In the genomic region with DNA sequence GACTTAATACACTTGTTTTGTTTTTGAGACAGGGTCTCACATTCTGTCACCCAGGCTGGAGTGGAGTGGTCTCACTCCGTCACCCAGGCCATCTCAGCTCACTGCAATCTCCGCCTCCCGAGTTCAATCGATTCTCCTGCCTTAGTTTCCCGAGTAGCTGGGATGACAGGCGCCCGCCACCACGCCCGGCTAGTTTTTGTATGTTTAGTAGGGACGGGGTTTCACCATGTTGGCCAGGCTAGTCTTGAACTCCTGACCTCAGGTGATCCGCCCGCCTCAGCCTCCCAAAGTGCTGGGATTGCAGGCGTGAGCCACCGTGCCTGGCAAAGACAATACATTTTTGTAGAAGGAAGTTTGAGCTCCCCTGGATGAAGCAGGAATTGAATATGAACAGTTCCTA, we compare ENCODE assay signal across 7 cellular contexts. TPM values are rescaled to one million over a fixed set of nuclear protein-coding genes. Genes with fewer than 3 reads are reported as not detected.
DNase-seq lines count a peak whose midpoint lies in the region; ATAC-seq and TF ChIP-seq lines count a peak whose summit lies in the region.
"Not testable (repeated sequence)": the region's sequence is repeated elsewhere in the genome, so short reads cannot be mapped to it uniquely, and the experiment has no call there.

No MANE protein-coding gene starts in this region.

- not testable (repeated sequence) for H3K4me3 ChIP-seq in HL-60 (replicated peaks; ENCODE audit: insufficient read depth, low read length)
- peak overlapping the region; percentile 91 to 92 for H3K4me3 ChIP-seq in duodenal mucosa (ENCODE audit: low read depth in 1 of 2, low read length in 2 of 2)

- H3K4me3 Mint-ChIP-seq in T-helper 1 cell treated with Interleukin-12 subunit alpha and Interleukin-12 subunit beta and Interleukin-4 antibody, amounts not matched to agents 30 μg/mL and 1 μg/mL, for 36 hours = peak overlapping the region; percentile 87
- peak overlapping the region; percentile 94 for H3K4me3 Mint-ChIP-seq in activated naive CD4-positive, alpha-beta T cell treated with anti-CD3 and anti-CD28 coated beads, Interleukin-2, amount 50 U/mL, for 24 hours
- peak overlapping the region; percentile 93 to 96 (median 95) for H3K4me3 Mint-ChIP-seq in immature natural killer cell
- peak overlapping the region; percentile 91 for H3K4me3 Mint-ChIP-seq in natural killer cell treated with Interleukin-12 subunit alpha and Interleukin-12 subunit beta and Interleukin-15 and Interleukin-18, amount 100 ng/mL, for 72 hours

- H3K27me3 Mint-ChIP-seq in T-helper 1 cell treated with Interleukin-12 subunit alpha and Interleukin-12 subunit beta and Interleukin-4 antibody, amounts not matched to agents 30 μg/mL and 1 μg/mL, for 36 hours (ENCODE audit: low read depth); activated naive CD4-positive, alpha-beta T cell treated with anti-CD3 and anti-CD28 coated beads, Interleukin-2, amount 50 U/mL, for 24 hours; natural killer cell treated with Interleukin-12 subunit alpha and Interleukin-12 subunit beta and Interleukin-15 and Interleukin-18, amount 100 ng/mL, for 72 hours: not testable (repeated sequence)
- H3K27me3 Mint-ChIP-seq in immature natural killer cell (ENCODE audit: low read depth in 3 of 3) = peaks cover 11 to 19% (median 16%) of the 10 kb centered on the region in 3 donors

- H3K27ac ChIP-seq in HL-60 (replicated peaks) (peak overlapping the region; percentile 71), duodenal mucosa (ENCODE audit: low read depth, low read length) (peak overlapping the region; percentile 51)

- not testable (repeated sequence) for H3K9me3 Mint-ChIP-seq in T-helper 1 cell treated with Interleukin-12 subunit alpha and Interleukin-12 subunit beta and Interleukin-4 antibody, amounts not matched to agents 30 μg/mL and 1 μg/mL, for 36 hours; activated naive CD4-positive, alpha-beta T cell treated with anti-CD3 and anti-CD28 coated beads, Interleukin-2, amount 50 U/mL, for 24 hours; immature natural killer cell; natural killer cell treated with Interleukin-12 subunit alpha and Interleukin-12 subunit beta and Interleukin-15 and Interleukin-18, amount 100 ng/mL, for 72 hours

- DNase-seq in HL-60 (ENCODE audit: low read depth in 1 of 2, low spot score in 1 of 2); immature natural killer cell; natural killer cell treated with Interleukin-12 subunit alpha and Interleukin-12 subunit beta and Interleukin-15 and Interleukin-18, amount 100 ng/mL, for 72 hours (ENCODE audit: low spot score): not testable (repeated sequence)
- peak; percentile 6 for DNase-seq in stimulated activated CD4-positive, alpha-beta T cell treated with anti-CD3 and anti-CD28 coated beads, Interleukin-4, amount 100 ng/mL, for 24 hours

- H3K36me3 Mint-ChIP-seq in T-helper 1 cell treated with Interleukin-12 subunit alpha and Interleukin-12 subunit beta and Interleukin-4 antibody, amounts not matched to agents 30 μg/mL and 1 μg/mL, for 36 hours (ENCODE audit: low read depth); activated naive CD4-positive, alpha-beta T cell treated with anti-CD3 and anti-CD28 coated beads, Interleukin-2, amount 50 U/mL, for 24 hours; immature natural killer cell; natural killer cell treated with Interleukin-12 subunit alpha and Interleukin-12 subunit beta and Interleukin-15 and Interleukin-18, amount 100 ng/mL, for 72 hours: not testable (repeated sequence)

- ATAC-seq in natural killer cell treated with Interleukin-12 subunit alpha and Interleukin-12 subunit beta and Interleukin-15 and Interleukin-18, amount 100 ng/mL, for 72 hours = not testable (repeated sequence)

- H3K9me3 ChIP-seq in duodenal mucosa (ENCODE audit: control insufficient read depth in 1 of 2, low read length in 2 of 2) = not testable (repeated sequence)

- not testable (repeated sequence) for TF ChIP-seq CTCF in HL-60 (IDR thresholded peaks at IDR 0.05; ENCODE audit: insufficient read depth, low read length)

- H3K4me1 Mint-ChIP-seq in T-helper 1 cell treated with Interleukin-12 subunit alpha and Interleukin-12 subunit beta and Interleukin-4 antibody, amounts not matched to agents 30 μg/mL and 1 μg/mL, for 36 hours (ENCODE audit: low read depth) = peaks cover 27% of the 10 kb centered on the region
- H3K4me1 Mint-ChIP-seq in activated naive CD4-positive, alpha-beta T cell treated with anti-CD3 and anti-CD28 coated beads, Interleukin-2, amount 50 U/mL, for 24 hours = peaks cover 51% of the 10 kb centered on the region
- H3K4me1 Mint-ChIP-seq in immature natural killer cell = peaks cover 48 to 71% of the 10 kb centered on the region in 2 donors
- peaks cover 26 to 40% of the 10 kb centered on the region in 2 donors for H3K4me1 Mint-ChIP-seq in natural killer cell treated with Interleukin-12 subunit alpha and Interleukin-12 subunit beta and Interleukin-15 and Interleukin-18, amount 100 ng/mL, for 72 hours (ENCODE audit: low read depth in 2 of 2)

- H3K36me3 ChIP-seq in duodenal mucosa (ENCODE audit: control insufficient read depth in 1 of 2, insufficient read depth in 2 of 2, low read length in 2 of 2) = not testable (repeated sequence)

- not testable (repeated sequence) for H3K27me3 ChIP-seq in HL-60 (ENCODE audit: insufficient read depth, poor library complexity, severe bottlenecking); duodenal mucosa (ENCODE audit: control insufficient read depth in 1 of 2, insufficient read depth in 2 of 2, low read length in 2 of 2)

- peak overlapping the region in 1 of 2 donors; percentile 94 for H3K9ac ChIP-seq in duodenal mucosa (ENCODE audit: low read depth in 1 of 2, low read length in 2 of 2)

- peak overlapping the region; percentile 45 for H3K27ac Mint-ChIP-seq in T-helper 1 cell treated with Interleukin-12 subunit alpha and Interleukin-12 subunit beta and Interleukin-4 antibody, amounts not matched to agents 30 μg/mL and 1 μg/mL, for 36 hours
- H3K27ac Mint-ChIP-seq in activated naive CD4-positive, alpha-beta T cell treated with anti-CD3 and anti-CD28 coated beads, Interleukin-2, amount 50 U/mL, for 24 hours = peak overlapping the region; percentile 97
- peak overlapping the region in 5 of 6 donors; percentile 93 to 97 (median 94) for H3K27ac Mint-ChIP-seq in immature natural killer cell
- peak overlapping the region; percentile 89 to 92 for H3K27ac Mint-ChIP-seq in natural killer cell treated with Interleukin-12 subunit alpha and Interleukin-12 subunit beta and Interleukin-15 and Interleukin-18, amount 100 ng/mL, for 72 hours

- H3K4me1 ChIP-seq in duodenal mucosa (ENCODE audit: control insufficient read depth in 1 of 2, insufficient read depth in 2 of 2, low read length in 2 of 2) = peaks cover 7 to 25% of the 10 kb centered on the region in 2 donors

RNA-seq across cellular contexts. Expression of gene KLHL24, which starts 2.2 kb away (rescaled TPM):
- 10 to 100 TPM; 33.4 to 52.5 (median 49.8) TPM for polyA plus RNA-seq in immature natural killer cell
- 10 to 100 TPM in 1 of 2 donors, 1 to 10 TPM in 1; 9.8 to 14.9 TPM for total RNA-seq in natural killer cell treated with Interleukin-12 subunit alpha and Interleukin-12 subunit beta and Interleukin-15 and Interleukin-18, amount 100 ng/mL, for 72 hours

RNA-seq across cellular contexts. Expression of gene YEATS2, which starts 60.0 kb away (rescaled TPM):
- polyA plus RNA-seq in immature natural killer cell = 1 to 10 TPM; 2.1 to 6.3 (median 2.4) TPM
- total RNA-seq in natural killer cell treated with Interleukin-12 subunit alpha and Interleukin-12 subunit beta and Interleukin-15 and Interleukin-18, amount 100 ng/mL, for 72 hours = 10 to 100 TPM; 51.1 to 66.1 TPM

Comparison
In these comparisons a context has a peak if more than half of its experiments do, and no peak if none do; other contexts are left out.
1. H3K27ac Mint-ChIP-seq: peak in every context shown above with its lines; median percentile 97 in activated naive CD4-positive, alpha-beta T cell treated with anti-CD3 and anti-CD28 coated beads, Interleukin-2, amount 50 U/mL, for 24 hours; 94 in immature natural killer cell; 90 in natural killer cell treated with Interleukin-12 subunit alpha and Interleukin-12 subunit beta and Interleukin-15 and Interleukin-18, amount 100 ng/mL, for 72 hours; 45 in T-helper 1 cell treated with Interleukin-12 subunit alpha and Interleukin-12 subunit beta and Interleukin-4 antibody, amounts not matched to agents 30 μg/mL and 1 μg/mL, for 36 hours.